In the genomic region with DNA sequence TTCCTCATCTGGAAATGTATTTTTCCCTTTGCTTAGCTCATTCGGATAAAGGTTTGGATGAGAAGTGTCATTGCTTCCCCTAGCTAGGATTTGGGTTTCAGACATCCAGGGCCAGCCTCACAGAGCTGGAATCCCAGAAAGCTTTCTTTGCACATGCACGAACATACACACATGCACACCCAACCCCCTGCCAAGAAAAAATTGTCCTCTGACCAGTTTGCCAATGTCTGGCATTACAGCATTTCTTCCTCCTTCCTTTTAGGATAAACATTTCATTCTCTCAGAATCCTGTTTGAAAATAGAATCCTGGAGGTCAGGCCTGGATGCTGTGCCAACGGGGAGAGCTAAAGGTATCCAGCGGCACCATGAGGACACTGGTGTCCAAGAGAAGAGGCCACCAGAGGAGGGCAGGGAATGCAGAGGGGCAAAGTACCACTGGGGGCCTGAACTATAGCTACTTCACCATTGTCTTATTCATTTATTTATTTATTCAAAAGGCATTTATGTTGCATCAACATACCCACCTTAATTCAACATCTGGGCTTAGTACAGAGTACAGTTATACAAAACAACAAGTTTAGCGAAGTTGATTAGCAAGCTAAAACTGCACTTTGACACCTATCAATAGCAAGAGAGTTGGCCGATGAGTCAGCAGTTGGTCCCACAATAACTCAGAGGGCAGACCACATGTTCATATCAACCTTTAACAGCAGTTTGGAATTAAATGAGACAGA, we compare ENCODE assay signal across 18 cellular contexts.
DNase-seq lines count a peak whose midpoint lies in the region; ATAC-seq lines count a peak whose summit lies in the region.
"Had no signal": no experiment of that assay in that cellular context is flagged by ENCODE, and none has a peak within 500 bp of the region (broad histone marks: within the 10 kb centered on the region; RNA-seq: fewer than 3 reads in every experiment).

No MANE protein-coding gene starts in this region.

- H3K4me3 ChIP-seq in muscle layer of duodenum (ENCODE audit: low read depth in 1 of 2, low read length in 2 of 2) = no peak overlapping the region
- H3K4me3 ChIP-seq: ascending aorta, HAP-1, mucosa of descending colon, testis had no signal

- H3K9me3 ChIP-seq in muscle layer of duodenum (ENCODE audit: control insufficient read depth in 1 of 2, low read length in 2 of 2) = peaks cover under 1 to 2% of the 10 kb centered on the region in 2 donors
- H3K9me3 ChIP-seq: BE2C, testis had no signal

- peak overlapping the region; percentile 1 for H3K27ac Mint-ChIP-seq in activated T-helper 17 cell treated with anti-CD3 and anti-CD28 coated beads, Interleukin-2, amount 50 U/mL, for 72 hours
- H3K27ac Mint-ChIP-seq in T-cell = no peak overlapping the region

- H3K36me3 ChIP-seq in muscle layer of duodenum (ENCODE audit: control insufficient read depth in 1 of 2, insufficient read depth in 2 of 2, low read length in 2 of 2) = no peaks in the 10 kb centered on the region
- H3K36me3 ChIP-seq: ascending aorta, BE2C, HAP-1 had no signal

- H3K36me3 Mint-ChIP-seq in activated T-helper 17 cell treated with anti-CD3 and anti-CD28 coated beads, Interleukin-2, amount 50 U/mL, for 72 hours (ENCODE audit: low read depth) = no peaks in the 10 kb centered on the region
- H3K36me3 Mint-ChIP-seq in T-cell = no peaks in the 10 kb centered on the region

- POLR2A ChIA-PET in T-cell (lab: Charles Lee) = no interaction called here

- H3K27me3 ChIP-seq in muscle layer of duodenum (ENCODE audit: low read depth, low read length) = no peaks in the 10 kb centered on the region
- H3K27me3 ChIP-seq: ascending aorta, BE2C, testis had no signal

- H3K4me1 ChIP-seq in muscle layer of duodenum (ENCODE audit: control insufficient read depth in 1 of 2, insufficient read depth in 2 of 2, low read length in 2 of 2) = peaks cover 7 to 8% of the 10 kb centered on the region in 2 donors
- H3K4me1 ChIP-seq: BE2C, HAP-1, testis had no signal

- ATAC-seq in activated T-helper 17 cell treated with anti-CD3 and anti-CD28 coated beads, Interleukin-2, amount 50 U/mL, for 72 hours (replicated peaks) = peak; percentile 85
- no peak for ATAC-seq in T-cell (replicated peaks in 1 of 4)
- ATAC-seq: left colon, mucosa of descending colon, Right ventricle myocardium inferior had no signal

- H3K4me1 Mint-ChIP-seq in activated T-helper 17 cell treated with anti-CD3 and anti-CD28 coated beads, Interleukin-2, amount 50 U/mL, for 72 hours = peaks cover 26% of the 10 kb centered on the region
- no peaks in the 10 kb centered on the region for H3K4me1 Mint-ChIP-seq in T-cell

- CTCF ChIA-PET in T-cell (lab: Charles Lee) = interaction anchor here in 1 of 2 donors (0.8 to 0.9 kb wide), 2 partner anchors 10 to 33 kb away, joined by 3 read pairs; no protein-coding TSS in a partner anchor

- peak; percentile 7 for DNase-seq in stimulated activated naive CD4-positive, alpha-beta T cell treated with Interleukin-2 at 50 U/mL for 16 hours (lab: John Stamatoyannopoulos, UW)
- DNase-seq in stimulated activated naive CD4-positive, alpha-beta T cell (lab: John Stamatoyannopoulos, UW) = no peak
- DNase-seq in NCI-H146 treated with DMSO at 0.1 percent for 48 hours (lab: John Stamatoyannopoulos, UW; ENCODE audit: unreplicated experiment) = no peak
- no peak for DNase-seq in T-cell
- DNase-seq in SHP77 treated with DMSO at 0.1 percent for 48 hours (lab: John Stamatoyannopoulos, UW) = no peak
- DNase-seq: activated T-cell treated with anti-CD3 and anti-CD28 coated beads, Interleukin-2, amount 50 U/mL, for 4 hours; BE2C; foreskin fibroblast; GF-D8; left colon; mucosa of descending colon; NCI-H187 treated with DMSO at 0.1 percent for 48 hours; testis had no signal

- H3K27ac ChIP-seq in muscle layer of duodenum (ENCODE audit: low read length) = peak overlapping the region; percentile 5
- H3K27ac ChIP-seq: ascending aorta, testis had no signal

- no peaks in the 10 kb centered on the region for H3K9me3 Mint-ChIP-seq in activated T-helper 17 cell treated with anti-CD3 and anti-CD28 coated beads, Interleukin-2, amount 50 U/mL, for 72 hours
- H3K9me3 Mint-ChIP-seq in T-cell = no peaks in the 10 kb centered on the region

- H3K4me3 Mint-ChIP-seq in activated T-helper 17 cell treated with anti-CD3 and anti-CD28 coated beads, Interleukin-2, amount 50 U/mL, for 72 hours = peak overlapping the region; percentile 21
- H3K4me3 Mint-ChIP-seq in T-cell = no peak overlapping the region
- H3K4me3 Mint-ChIP-seq: activated T-cell treated with anti-CD3 and anti-CD28 coated beads, Interleukin-2, amount 50 U/mL, for 4 hours had no signal

- H3K27me3 Mint-ChIP-seq in activated T-helper 17 cell treated with anti-CD3 and anti-CD28 coated beads, Interleukin-2, amount 50 U/mL, for 72 hours = peaks cover 20% of the 10 kb centered on the region
- peaks cover 23 to 24% of the 10 kb centered on the region in 2 donors for H3K27me3 Mint-ChIP-seq in T-cell
